ENCODE assay signal across 21 cellular contexts in genomic region chr18:32998285-32998684, GRCh38.
"Had no signal": no experiment of that assay in that cellular context is flagged by ENCODE, and none has a peak within 500 bp of the region (broad histone marks: within the 10 kb centered on the region; RNA-seq: fewer than 3 reads in every experiment).

No MANE protein-coding gene starts in this region.

- DNase-seq: activated CD4-positive, alpha-beta T cell treated with anti-CD3 and anti-CD28 coated beads for 4 hours; activated CD8-positive, alpha-beta memory T cell treated with anti-CD3 and anti-CD28 coated beads, Interleukin-2, amount 50 U/mL, for 4 hours; activated CD8-positive, alpha-beta T cell treated with anti-CD3 and anti-CD28 coated beads for 36 hours; activated naive CD4-positive, alpha-beta T cell treated with anti-CD3 and anti-CD28 coated beads, Interleukin-2, amount 50 U/mL, for 16 hours; activated naive CD8-positive, alpha-beta T cell treated with anti-CD3 and anti-CD28 coated beads, Interleukin-2, amount 10 ng/mL, durations not matched to agents 7 days and 5 days; activated T-cell treated with anti-CD3 and anti-CD28 coated beads, Interleukin-2, amount 50 U/mL, for 72 hours; adrenal gland; aorta; MG63; MV-4-11; NCI-H1105; NCI-H1436; NCI-H1694 treated with DMSO at 0.1 percent for 48 hours; NCI-H2029 treated with DMSO at 0.1 percent for 48 hours; NCI-H446; NCI-H526; SK-N-SH; T-helper 1 cell; WERI-Rb-1 had no signal

- H3K36me3 ChIP-seq: adrenal gland, breast epithelium, MG63, WERI-Rb-1 had no signal

- H3K4me2 ChIP-seq: SK-N-SH had no signal

- H3K27me3 ChIP-seq: adrenal gland, breast epithelium, MG63 had no signal

- H3K9me2 ChIP-seq: SK-N-SH had no signal

- H3K4me3 ChIP-seq: adrenal gland, breast epithelium, MG63 had no signal

- H3K36me3 Mint-ChIP-seq: activated naive CD8-positive, alpha-beta T cell treated with anti-CD3 and anti-CD28 coated beads, Interleukin-2, amount 10 ng/mL, durations not matched to agents 7 days and 5 days had no signal

- H3K9me3 ChIP-seq: adrenal gland, MG63, SK-N-SH had no signal

- H3K27ac Mint-ChIP-seq: activated CD8-positive, alpha-beta T cell treated with anti-CD3 and anti-CD28 coated beads for 36 hours; activated naive CD8-positive, alpha-beta T cell treated with anti-CD3 and anti-CD28 coated beads, Interleukin-2, amount 10 ng/mL, durations not matched to agents 7 days and 5 days; activated T-cell treated with anti-CD3 and anti-CD28 coated beads, Interleukin-2, amount 50 U/mL, for 72 hours had no signal

- H3K27ac ChIP-seq: adrenal gland, breast epithelium, WERI-Rb-1 had no signal

- ATAC-seq: activated CD4-positive, CD25-positive, alpha-beta regulatory T cell treated with anti-CD3 and anti-CD28 coated beads, Interleukin-2, amount 50 U/mL, for 24 hours; activated CD8-positive, alpha-beta T cell treated with anti-CD3 and anti-CD28 coated beads for 36 hours; activated T-cell treated with anti-CD3 and anti-CD28 coated beads, Interleukin-2, amount 50 U/mL, for 72 hours had no signal

- H3K4me3 Mint-ChIP-seq: activated CD8-positive, alpha-beta T cell treated with anti-CD3 and anti-CD28 coated beads for 36 hours; activated naive CD8-positive, alpha-beta T cell treated with anti-CD3 and anti-CD28 coated beads, Interleukin-2, amount 10 ng/mL, durations not matched to agents 7 days and 5 days; activated T-cell treated with anti-CD3 and anti-CD28 coated beads, Interleukin-2, amount 50 U/mL, for 72 hours had no signal

- H3K4me1 Mint-ChIP-seq: activated naive CD8-positive, alpha-beta T cell treated with anti-CD3 and anti-CD28 coated beads, Interleukin-2, amount 10 ng/mL, durations not matched to agents 7 days and 5 days had no signal

- H3K27me3 Mint-ChIP-seq: activated CD8-positive, alpha-beta T cell treated with anti-CD3 and anti-CD28 coated beads for 36 hours; activated naive CD8-positive, alpha-beta T cell treated with anti-CD3 and anti-CD28 coated beads, Interleukin-2, amount 10 ng/mL, durations not matched to agents 7 days and 5 days had no signal

- H3K9ac ChIP-seq: SK-N-SH had no signal

- H3K4me1 ChIP-seq: adrenal gland, breast epithelium had no signal
